8 cellular contexts compared by ENCODE assay signal in the genomic region with DNA sequence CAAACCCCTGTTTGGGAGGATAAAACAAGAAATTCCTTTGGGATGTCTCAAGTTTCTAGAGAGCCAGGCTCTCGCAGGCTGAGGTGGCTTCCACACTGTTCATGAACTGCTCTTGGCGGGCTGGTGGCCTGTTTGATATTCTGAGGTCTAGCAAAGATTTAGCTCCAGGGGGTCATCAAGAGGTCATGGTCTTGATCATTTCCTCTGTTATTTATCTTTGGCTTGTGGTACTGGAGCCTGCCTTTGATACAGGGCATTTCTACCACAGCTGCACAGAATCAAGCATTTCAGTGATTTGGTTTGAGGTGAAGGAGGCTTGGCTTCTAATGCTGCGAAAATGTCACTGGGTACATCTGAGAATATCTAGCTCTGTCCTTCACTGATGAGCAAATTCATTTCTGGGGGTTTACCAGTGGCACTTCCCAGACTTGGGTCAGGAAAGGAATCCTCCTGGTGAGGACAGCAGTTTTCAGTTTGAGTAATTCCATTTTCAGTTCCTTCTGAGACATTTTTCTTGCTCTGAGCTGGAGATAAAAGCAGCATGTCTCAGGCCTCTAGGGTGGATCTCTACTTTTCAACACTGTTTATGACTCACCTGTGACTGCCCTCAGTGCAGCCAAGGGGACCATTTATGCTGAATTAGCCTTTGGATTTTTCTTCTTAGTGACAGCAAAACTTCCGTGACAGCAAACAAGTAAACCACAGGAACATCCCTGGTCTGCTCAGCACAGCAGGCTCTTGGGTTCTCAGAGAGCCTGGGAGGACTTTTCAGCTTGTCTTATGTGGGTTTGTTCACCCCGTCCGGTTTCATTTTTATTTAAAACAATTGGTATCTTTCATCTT.
DNase-seq lines count a peak whose midpoint lies in the region; ATAC-seq lines count a peak whose summit lies in the region.

No MANE protein-coding gene starts in this region.

- ATAC-seq in GM19025 (IDR thresholded peaks at IDR 0.05; ENCODE audit: low read depth, unreplicated experiment) (peak; percentile 82), HG03108 (IDR thresholded peaks at IDR 0.05; ENCODE audit: unreplicated experiment) (peak; percentile 80)

- DNase-seq in AG08396 (ENCODE audit: low spot score) (peak; percentile 45), T-helper 22 cell (ENCODE audit: low read depth) (peak; percentile 25), epithelial cell of prostate (ENCODE audit: low read depth, low spot score) (no peak), NCI-H748 (lab: John Stamatoyannopoulos, UW; ENCODE audit: unreplicated experiment) (no peak), GDM1 (lab: John Stamatoyannopoulos, UW) (no peak)
- peak; percentile 5 for DNase-seq in stimulated activated CD4-positive, alpha-beta T cell treated with anti-CD3 and anti-CD28 coated beads, Interleukin-4, amount 100 ng/mL, for 1 hour

- H3K27ac ChIP-seq in epithelial cell of prostate, result peak overlapping the region; percentile 9

Comparison
In these comparisons a context has a peak if more than half of its experiments do, and no peak if none do; other contexts are left out.
1. DNase-seq: peak in AG08396 (single experiment), T-helper 22 cell (single experiment) and stimulated activated CD4-positive, alpha-beta T cell treated with anti-CD3 and anti-CD28 coated beads, Interleukin-4, amount 100 ng/mL, for 1 hour (single experiment); none in epithelial cell of prostate (single experiment), NCI-H748 (single experiment) and GDM1 (single experiment).